8 cellular contexts compared by ENCODE assay signal in the genomic region with DNA sequence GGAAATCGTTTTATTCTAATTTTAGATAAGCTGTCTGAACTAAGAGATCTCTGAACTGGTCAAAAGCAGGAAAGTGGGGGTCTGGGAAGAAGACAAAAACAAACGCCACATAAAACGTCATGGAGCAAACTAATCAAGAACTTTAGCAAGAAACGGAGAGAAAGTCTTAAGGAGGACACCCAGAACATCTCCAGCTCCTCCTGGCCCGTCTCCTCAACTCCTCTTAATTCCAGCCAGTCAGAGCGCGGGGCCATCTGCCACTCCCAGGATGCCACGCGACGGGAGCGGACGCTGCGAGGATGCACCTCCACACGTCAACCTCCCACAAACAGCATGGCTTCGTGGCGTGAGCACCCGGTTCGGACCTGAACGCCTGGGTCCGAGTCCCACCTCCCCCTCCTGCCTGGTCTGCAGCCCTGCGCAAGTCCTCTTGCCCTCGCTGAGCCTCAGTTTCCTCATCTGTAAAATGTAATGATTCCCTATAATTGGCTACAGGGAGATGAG. TPM values are rescaled to one million over a fixed set of nuclear protein-coding genes. Genes with fewer than 3 reads are reported as not detected.
DNase-seq lines count a peak whose midpoint lies in the region; TF ChIP-seq lines count a peak whose summit lies in the region.

No MANE protein-coding gene starts in this region.

- H3K36me3 ChIP-seq in Peyer's patch = no peaks in the 10 kb centered on the region
- peaks cover 0 to 6% (median 0%) of the 10 kb centered on the region in 4 donors for H3K36me3 ChIP-seq in esophagus muscularis mucosa
- H3K36me3 ChIP-seq in muscle layer of colon (ENCODE audit: insufficient read depth, low read length) = peaks cover 3% of the 10 kb centered on the region

- H3K9ac ChIP-seq in muscle layer of colon (ENCODE audit: low read length) = peak overlapping the region; percentile 77

- H3K4me1 ChIP-seq in Peyer's patch (peaks cover 0 to 28% (median 7%) of the 10 kb centered on the region in 4 donors), esophagus muscularis mucosa (peaks cover 52 to 66% (median 61%) of the 10 kb centered on the region in 4 donors), muscle layer of colon (ENCODE audit: insufficient read depth, low read length) (peaks cover 31% of the 10 kb centered on the region)

- H3K9me3 ChIP-seq in Peyer's patch (no peaks in the 10 kb centered on the region), esophagus muscularis mucosa (no peaks in the 10 kb centered on the region), muscle layer of colon (ENCODE audit: low read length) (no peaks in the 10 kb centered on the region)

- H3K27ac ChIP-seq in Peyer's patch (peak overlapping the region; percentile 89 to 95 (median 92)), esophagus muscularis mucosa (replicated peaks in 1 of 4) (peak overlapping the region; percentile 91 to 96 (median 94)), muscle layer of colon (ENCODE audit: low read depth, low read length) (peak overlapping the region; percentile 83)

- WGBS in esophagus muscularis mucosa = 0% methylated on average over 20 of the region's 22 CpGs

- TF ChIP-seq CTCF in AG09319 (IDR thresholded peaks at IDR 0.05; ENCODE audit: low read depth, low read length) (no peak), Peyer's patch (IDR thresholded peaks at IDR 0.05) (no peak), esophagus muscularis mucosa (IDR thresholded peaks at IDR 0.05) (no peak)

- H3K27me3 ChIP-seq in Peyer's patch = no peaks in the 10 kb centered on the region
- no peaks in the 10 kb centered on the region for H3K27me3 ChIP-seq in esophagus muscularis mucosa
- no peaks in the 10 kb centered on the region for H3K27me3 ChIP-seq in muscle layer of colon (ENCODE audit: control insufficient read depth in 1 of 2, insufficient read depth in 2 of 2, low read length in 2 of 2)

- DNase-seq in AG09319 (ENCODE audit: extremely low read depth, low read depth) (peak; percentile 39), Peyer's patch (peak; percentile 82 to 91 (median 83)), esophagus muscularis mucosa (ENCODE audit: extremely low spot score) (peak; percentile 95)
- DNase-seq in activated T-cell treated with anti-CD3 and anti-CD28 coated beads, Interleukin-2, amount 50 U/mL, for 48 hours = peak; percentile 87 to 88
- peak; percentile 66 to 82 for DNase-seq in stimulated activated CD8-positive, alpha-beta memory T cell treated with anti-CD3 and anti-CD28 coated beads, Interleukin-7, amount 100 ng/mL, for 48 hours (ENCODE audit: extremely low read depth in 1 of 2, low read depth in 1 of 2)

- TF ChIP-seq POLR2A in GM19193 (IDR thresholded peaks at IDR 0.05; ENCODE audit: extremely low read depth, insufficient read depth, insufficient read length) = peak; percentile 75
- TF ChIP-seq POLR2A in Peyer's patch (IDR thresholded peaks at IDR 0.05) = no peak
- peak; percentile 41 for TF ChIP-seq POLR2A in esophagus muscularis mucosa (IDR thresholded peaks at IDR 0.05; ENCODE audit: low read depth)

- intact Hi-C loops in esophagus muscularis mucosa (cut with DNase I) = loop anchor here (5.0 kb wide), 2 partner anchors 35 to 55 kb away; no protein-coding TSS in a partner anchor

- no peak for TF ChIP-seq RAD21 in Ishikawa (IDR thresholded peaks at IDR 0.05; ENCODE audit: low read depth)

- H3K4me3 ChIP-seq in Peyer's patch = peak overlapping the region; percentile 92 to 94 (median 93)
- H3K4me3 ChIP-seq in esophagus muscularis mucosa = peak overlapping the region; percentile 86 to 97 (median 90)
- peak overlapping the region; percentile 90 to 99 for H3K4me3 ChIP-seq in muscle layer of colon (ENCODE audit: low read depth in 1 of 2, low read length in 2 of 2)

- TF ChIP-seq EP300 in Ishikawa (IDR thresholded peaks at IDR 0.05; ENCODE audit: borderline replicate concordance) (no peak; the same call in 1 of the 2 replicates), esophagus muscularis mucosa (IDR thresholded peaks at IDR 0.05) (no peak)

TF ChIP-seq in Ishikawa, 13 proteins besides CTCF, POLR2A, EP300 and RAD21:
- TF ChIP-seq EGR1 (IDR thresholded peaks at IDR 0.05) = no peak
- TF ChIP-seq TCF12 (IDR thresholded peaks at IDR 0.05; ENCODE audit: low read depth) = peak; percentile 19; the same call in 1 of the 2 replicates
- TF ChIP-seq REST (IDR thresholded peaks at IDR 0.05; ENCODE audit: low read depth) = no peak
- no peak for TF ChIP-seq CREB1 (IDR thresholded peaks at IDR 0.05; ENCODE audit: low read depth)
- no peak for TF ChIP-seq CEBPB (IDR thresholded peaks at IDR 0.05)
- TF ChIP-seq, protein P1, sequence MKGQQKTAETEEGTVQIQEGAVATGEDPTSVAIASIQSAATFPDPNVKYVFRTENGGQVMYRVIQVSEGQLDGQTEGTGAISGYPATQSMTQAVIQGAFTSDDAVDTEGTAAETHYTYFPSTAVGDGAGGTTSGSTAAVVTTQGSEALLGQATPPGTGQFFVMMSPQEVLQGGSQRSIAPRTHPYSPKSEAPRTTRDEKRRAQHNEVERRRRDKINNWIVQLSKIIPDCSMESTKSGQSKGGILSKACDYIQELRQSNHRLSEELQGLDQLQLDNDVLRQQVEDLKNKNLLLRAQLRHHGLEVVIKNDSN (IDR thresholded peaks at IDR 0.05) = 0 out of 2 replicates have a peak, but pooled peaks have one; percentile 22
- no peak for TF ChIP-seq FOXM1 (IDR thresholded peaks at IDR 0.05; ENCODE audit: borderline replicate concordance, low read depth)
- TF ChIP-seq TEAD4 (IDR thresholded peaks at IDR 0.05) = no peak
- no peak for TF ChIP-seq NFIC (IDR thresholded peaks at IDR 0.05)
- TF ChIP-seq TAF1 (IDR thresholded peaks at IDR 0.05; ENCODE audit: low read depth) = no peak
- TF ChIP-seq, protein P2, sequence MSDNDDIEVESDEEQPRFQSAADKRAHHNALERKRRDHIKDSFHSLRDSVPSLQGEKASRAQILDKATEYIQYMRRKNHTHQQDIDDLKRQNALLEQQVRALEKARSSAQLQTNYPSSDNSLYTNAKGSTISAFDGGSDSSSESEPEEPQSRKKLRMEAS (IDR thresholded peaks at IDR 0.05) = peak; percentile 90
- TF ChIP-seq YY1 (IDR thresholded peaks at IDR 0.05; ENCODE audit: low read depth) = peak; percentile 82
- no peak for TF ChIP-seq ZBTB7A (IDR thresholded peaks at IDR 0.05; ENCODE audit: low read depth)

RNA-seq across cellular contexts. Expression of gene MMS19, which starts 0.6 kb away (rescaled TPM):
- total RNA-seq in Peyer's patch (100 to 1,000 TPM in 1 of 4 donors, 10 to 100 TPM in 3; 80.2 to 127 (median 85.7) TPM), esophagus muscularis mucosa (10 to 100 TPM; 46.9 to 51.4 (median 48.6) TPM)

RNA-seq across cellular contexts. Expression of gene UBTD1, which starts 1.1 kb away (rescaled TPM):
- total RNA-seq in Peyer's patch = 1 to 10 TPM in 2 of 4 donors, under 1 TPM in 1, not detected in 1; 0.70 to 2.5 (median 1.4) TPM
- total RNA-seq in esophagus muscularis mucosa = 10 to 100 TPM in 3 of 4 donors, 1 to 10 TPM in 1; 4.2 to 18.4 (median 14.1) TPM

RNA-seq across cellular contexts. Expression of gene ZDHHC16, which starts 51.6 kb away (rescaled TPM):
- total RNA-seq in Peyer's patch (10 to 100 TPM; 25.6 to 38.3 (median 28.4) TPM), esophagus muscularis mucosa (10 to 100 TPM; 23.9 to 37.2 (median 28.3) TPM)

RNA-seq across cellular contexts. Expression of gene EXOSC1, which starts 51.8 kb away (rescaled TPM):
- total RNA-seq in Peyer's patch = 10 to 100 TPM; 17.9 to 27.7 (median 23.0) TPM
- 10 to 100 TPM; 21.9 to 41.9 (median 30.7) TPM for total RNA-seq in esophagus muscularis mucosa

Comparison
In these comparisons a context has a peak if more than half of its experiments do, and no peak if none do; other contexts are left out.
1. Peak in every context shown above with its lines: DNase-seq, H3K4me3 ChIP-seq and H3K27ac ChIP-seq.
2. DNase-seq: peak in every context shown above with its lines; median percentile 95 in esophagus muscularis mucosa; 88 in activated T-cell treated with anti-CD3 and anti-CD28 coated beads, Interleukin-2, amount 50 U/mL, for 48 hours; 83 in Peyer's patch; 74 in stimulated activated CD8-positive, alpha-beta memory T cell treated with anti-CD3 and anti-CD28 coated beads, Interleukin-7, amount 100 ng/mL, for 48 hours; 39 in AG09319.
3. POLR2A ChIP-seq: peak in GM19193 (single experiment) and esophagus muscularis mucosa (single experiment); none in Peyer's patch (0 of 2).